In genomic region chr2:84880395-84880644, GRCh38 we compare ENCODE assay signal across 8 cellular contexts. TPM values are rescaled to one million over a fixed set of nuclear protein-coding genes. Genes with fewer than 3 reads are reported as not detected.
A peak's percentile ranks its signal among the peaks of the same experiment; 100 is the strongest.
DNase-seq lines count a peak whose midpoint lies in the region; FAIRE-seq and TF ChIP-seq lines count a peak whose summit lies in the region.

No MANE protein-coding gene starts in this region.

- WGBS in SK-N-SH (ENCODE audit: low lambda C conversion rate) = 4% methylated on average over 8 of the region's 8 CpGs

- TF ChIP-seq RAD21 in SK-N-SH (IDR thresholded peaks at IDR 0.05; ENCODE audit: low read length) = no peak

- H3K36me3 Mint-ChIP-seq in progenitor cell of endocrine pancreas (ENCODE audit: insufficient read depth) = no peaks in the 10 kb centered on the region

- POLR2A ChIA-PET in SK-N-SH (lab: Yijun Ruan, JAX) = no interaction called here

- H3K4me1 ChIP-seq in ES-I3 (ENCODE audit: insufficient read depth, low read length) (no peaks in the 10 kb centered on the region; the same call in 1 of the 2 replicates), SK-N-SH (ENCODE audit: control insufficient read depth in 1 of 2, insufficient read depth in 2 of 2, low read depth in 1 of 2, low read length in 1 of 2) (peaks cover 2 to 12% of the 10 kb centered on the region in 2 experiments; a peak in 3 of 4 replicates)

- peak overlapping the region; percentile 91 for H2AFZ ChIP-seq in SK-N-SH (ENCODE audit: low read depth)

- TF ChIP-seq EP300 in SK-N-SH (IDR thresholded peaks at IDR 0.05; ENCODE audit: borderline replicate concordance in 1 of 2, low read depth in 1 of 2, low read length in 1 of 2) = no peak

- no peaks in the 10 kb centered on the region for H3F3A ChIP-seq in SK-N-SH (replicated peaks; ENCODE audit: insufficient read depth)

- no peak for DNase-seq in SK-N-SH
- no peak for DNase-seq in fibroblast of pulmonary artery (ENCODE audit: low read depth)
- no peak for DNase-seq in progenitor cell of endocrine pancreas (ENCODE audit: low spot score, unreplicated experiment)
- DNase-seq in mucosa of gallbladder (ENCODE audit: low spot score) = no peak
- no peak for DNase-seq in GM13976 (ENCODE audit: low spot score)
- DNase-seq in GM12891 (ENCODE audit: insufficient read length, low spot score) = no peak
- no peak for DNase-seq in DMS153 treated with DMSO at 0.1 percent for 48 hours (lab: John Stamatoyannopoulos, UW; ENCODE audit: unreplicated experiment)

- H3K9me2 ChIP-seq in SK-N-SH = no peaks in the 10 kb centered on the region

- H3K4me3 Mint-ChIP-seq in progenitor cell of endocrine pancreas (ENCODE audit: low read depth) = peak overlapping the region; percentile 59

- in situ Hi-C loops in GM13976 (cut with MboI; ENCODE audit: low sequenced_read_pairs, unreplicated experiment) = no loop called here

- no peak for TF ChIP-seq POLR2A in GM12891 (IDR thresholded peaks at IDR 0.05; ENCODE audit: low read depth, low read length)

- no peak overlapping the region for H3K27ac Mint-ChIP-seq in progenitor cell of endocrine pancreas

- peaks cover 92% of the 10 kb centered on the region for H3K27me3 Mint-ChIP-seq in progenitor cell of endocrine pancreas

- no peak for TF ChIP-seq CTCF in SK-N-SH (IDR thresholded peaks at IDR 0.05)
- no peak for TF ChIP-seq CTCF in fibroblast of pulmonary artery (IDR thresholded peaks at IDR 0.05; ENCODE audit: low read length, missing control alignments)
- no peak for TF ChIP-seq CTCF in progenitor cell of endocrine pancreas (IDR thresholded peaks at IDR 0.05; ENCODE audit: unreplicated experiment)
- no peak for TF ChIP-seq CTCF in GM13976 (IDR thresholded peaks at IDR 0.05; ENCODE audit: borderline replicate concordance, control extremely low read depth, extremely low read depth, insufficient read depth, missing control alignments)

- peak overlapping the region; percentile 86 for H3K4me2 ChIP-seq in SK-N-SH

- no peak overlapping the region for H3K27ac ChIP-seq in SK-N-SH (ENCODE audit: low read depth in 2 of 2, low read length in 1 of 2)

- H3K9ac ChIP-seq in ES-I3 (ENCODE audit: low read depth, low read length) = peak overlapping the region; percentile 76
- H3K9ac ChIP-seq in SK-N-SH = no peak overlapping the region; the same call in 1 of the 2 replicates

- no peaks in the 10 kb centered on the region for H3K9me3 ChIP-seq in ES-I3 (ENCODE audit: control insufficient read depth, insufficient read depth, low read length)
- H3K9me3 ChIP-seq in SK-N-SH = no peaks in the 10 kb centered on the region

- no peak for FAIRE-seq in GM12891 (lab: Jason Lieb, UNC)

- no peaks in the 10 kb centered on the region for H4K20me1 ChIP-seq in SK-N-SH (ENCODE audit: insufficient read depth)

- peaks cover 19% of the 10 kb centered on the region for H3K4me1 Mint-ChIP-seq in progenitor cell of endocrine pancreas (ENCODE audit: low read depth)

- H3K27me3 ChIP-seq in SK-N-SH (ENCODE audit: insufficient read depth) = peaks cover 16% of the 10 kb centered on the region

- CTCF ChIA-PET in SK-N-SH (lab: Yijun Ruan, JAX) = interaction anchor here (0.6 to 2.8 kb wide), 6 partner anchors 10 to 421 kb away, joined by 3 to 9 read pairs (median 5); partner anchors contain the start of gene SUCLG1

- H3K4me3 ChIP-seq in SK-N-SH (ENCODE audit: low read depth in 2 of 2, low read length in 1 of 2) (peak overlapping the region; percentile 44 to 66; a peak in 3 of 4 replicates), fibroblast of pulmonary artery (replicated peaks; ENCODE audit: low read depth, low read length) (peak overlapping the region; percentile 61)

- no peaks in the 10 kb centered on the region for H3K9me3 Mint-ChIP-seq in progenitor cell of endocrine pancreas (ENCODE audit: low read depth)

- no peaks in the 10 kb centered on the region for H3K79me2 ChIP-seq in SK-N-SH (ENCODE audit: insufficient read depth)

- H3K36me3 ChIP-seq in ES-I3 (ENCODE audit: insufficient read depth, low read length) (no peaks in the 10 kb centered on the region), SK-N-SH (replicated peaks in 1 of 2; ENCODE audit: control insufficient read depth in 1 of 2, insufficient read depth in 2 of 2, low read length in 1 of 2) (no peaks in the 10 kb centered on the region)

TF ChIP-seq in SK-N-SH, 30 proteins besides CTCF, POLR2A, EP300 and RAD21:
- no peak for TF ChIP-seq TCF12 (IDR thresholded peaks at IDR 0.05)
- no peak for TF ChIP-seq NFIC (IDR thresholded peaks at IDR 0.05; ENCODE audit: borderline replicate concordance)
- peak; percentile 60; the same call in 1 of the 2 replicates for TF ChIP-seq EZH2phosphoT487 (IDR thresholded peaks at IDR 0.05; ENCODE audit: borderline replicate concordance, low read depth)
TF ChIP-seq in SK-N-SH: peak in this region for 1.

TF ChIP-seq in GM12891, 5 proteins besides CTCF, POLR2A, EP300 and RAD21:
- no peak for TF ChIP-seq POU2F2 (IDR thresholded peaks at IDR 0.05; ENCODE audit: low read depth, low read length)
- TF ChIP-seq PAX5 (IDR thresholded peaks at IDR 0.05; ENCODE audit: insufficient read depth, low read length, severe bottlenecking) = no peak
- TF ChIP-seq TAF1 (IDR thresholded peaks at IDR 0.05; ENCODE audit: low read depth, low read length) = no peak

RNA-seq across cellular contexts. Expression of gene TRABD2A, which starts 0.6 kb away (rescaled TPM):
- polyA plus RNA-seq in SK-N-SH (2012; rRNA removed) = 3.0 and 3.8 TPM in 2 replicates
- polyA plus RNA-seq in SK-N-SH (2012; cell fraction: cytosol; rRNA removed) = 2.4 and 3.6 TPM in 2 replicates
- polyA plus RNA-seq in SK-N-SH (2012; cell fraction: nucleus; rRNA removed) = 2.2 TPM in 2 replicates
- total RNA-seq in progenitor cell of endocrine pancreas (1.4 and 2.0 TPM in 2 replicates), mucosa of gallbladder (0.52 TPM)
- polyA plus RNA-seq in GM12891 (2012; ENCODE audit: low read depth, missing spikeins) = 0.09 TPM

RNA-seq across cellular contexts. Expression of gene TMSB10, which starts 25.1 kb away (rescaled TPM):
- polyA plus RNA-seq in SK-N-SH (2012; rRNA removed) = 3,924 and 7,920 TPM in 2 replicates
- polyA plus RNA-seq in SK-N-SH (2012; cell fraction: cytosol; rRNA removed) = 5,618 and 8,173 TPM in 2 replicates
- polyA plus RNA-seq in SK-N-SH (2012; cell fraction: nucleus; rRNA removed) = 1,784 and 3,464 TPM in 2 replicates
- total RNA-seq in progenitor cell of endocrine pancreas = 2,013 and 2,136 TPM in 2 replicates
- 999 TPM for total RNA-seq in mucosa of gallbladder
- polyA plus RNA-seq in GM12891 (2012; ENCODE audit: low read depth, missing spikeins) = 2,002 TPM
